8 cellular contexts compared by ENCODE assay signal in the genomic region with DNA sequence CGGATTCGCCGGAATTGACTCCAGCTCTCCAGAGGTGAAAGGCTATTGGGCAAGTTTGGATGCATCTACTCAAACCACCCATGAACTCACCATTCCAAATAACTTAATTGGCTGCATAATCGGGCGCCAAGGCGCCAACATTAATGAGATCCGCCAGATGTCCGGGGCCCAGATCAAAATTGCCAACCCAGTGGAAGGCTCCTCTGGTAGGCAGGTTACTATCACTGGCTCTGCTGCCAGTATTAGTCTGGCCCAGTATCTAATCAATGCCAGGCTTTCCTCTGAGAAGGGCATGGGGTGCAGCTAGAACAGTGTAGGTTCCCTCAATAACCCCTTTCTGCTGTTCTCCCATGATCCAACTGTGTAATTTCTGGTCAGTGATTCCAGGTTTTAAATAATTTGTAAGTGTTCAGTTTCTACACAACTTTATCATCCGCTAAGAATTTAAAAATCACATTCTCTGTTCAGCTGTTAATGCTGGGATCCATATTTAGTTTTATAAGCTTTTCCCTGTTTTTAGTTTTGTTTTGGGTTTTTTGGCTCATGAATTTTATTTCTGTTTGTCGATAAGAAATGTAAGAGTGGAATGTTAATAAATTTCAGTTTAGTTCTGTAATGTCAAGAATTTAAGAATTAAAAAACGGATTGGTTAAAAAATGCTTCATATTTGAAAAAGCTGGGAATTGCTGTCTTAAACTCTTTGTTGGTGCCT. TPM values are rescaled to one million over a fixed set of nuclear protein-coding genes. Genes with fewer than 3 reads are reported as not detected.
DNase-seq lines count a peak whose midpoint lies in the region; ATAC-seq and TF ChIP-seq lines count a peak whose summit lies in the region.

No MANE protein-coding gene starts in this region.

- H3K27me3 ChIP-seq in thoracic aorta (replicated peaks; ENCODE audit: insufficient read depth), result no peaks in the 10 kb centered on the region

- H3K4me3 ChIP-seq in AG10803 (ENCODE audit: low read length), result peak overlapping the region; percentile 96
- H3K4me3 ChIP-seq in thoracic aorta, result peak overlapping the region; percentile 91

- no peaks in the 10 kb centered on the region for H3K27me3 Mint-ChIP-seq in activated T-cell treated with anti-CD3 and anti-CD28 coated beads, Interleukin-2, amount 50 U/mL, for 72 hours (ENCODE audit: low read depth)
- peaks cover 24 to 45% (median 41%) of the 10 kb centered on the region in 3 donors for H3K27me3 Mint-ChIP-seq in immature natural killer cell (ENCODE audit: low read depth in 3 of 3)

- ATAC-seq in activated T-cell treated with anti-CD3 and anti-CD28 coated beads, Interleukin-2, amount 50 U/mL, for 72 hours (replicated peaks in 1 of 2), result no peak
- ATAC-seq in thoracic aorta (ENCODE audit: insufficient number of reproducible peaks, low FRiP score, low read depth) (no peak), GM21529 (IDR thresholded peaks at IDR 0.05; ENCODE audit: unreplicated experiment) (no peak), GM18867 (IDR thresholded peaks at IDR 0.05; ENCODE audit: unreplicated experiment) (no peak)

- TF ChIP-seq CTCF in AG10803 (conservative IDR thresholded peaks at IDR 0.05; ENCODE audit: low read length) (no peak), thoracic aorta (IDR thresholded peaks at IDR 0.05) (no peak)

- peaks cover 29 to 41% of the 10 kb centered on the region in 2 donors for H3K4me1 ChIP-seq in thoracic aorta (ENCODE audit: control insufficient read depth in 1 of 2, low read depth in 2 of 2)

- H3K9me3 Mint-ChIP-seq in activated T-cell treated with anti-CD3 and anti-CD28 coated beads, Interleukin-2, amount 50 U/mL, for 72 hours, result peaks cover 0 to 2% of the 10 kb centered on the region in 2 donors
- H3K9me3 Mint-ChIP-seq in immature natural killer cell, result peaks cover 0 to 3% (median 0%) of the 10 kb centered on the region in 6 donors

- H3K36me3 ChIP-seq in thoracic aorta, result no peaks in the 10 kb centered on the region

- peak overlapping the region; percentile 56 for H3K27ac Mint-ChIP-seq in activated T-cell treated with anti-CD3 and anti-CD28 coated beads, Interleukin-2, amount 50 U/mL, for 72 hours
- H3K27ac Mint-ChIP-seq in immature natural killer cell, result peak overlapping the region; percentile 96 to 100 (median 98)

- H3K4me3 Mint-ChIP-seq in activated T-cell treated with anti-CD3 and anti-CD28 coated beads, Interleukin-2, amount 50 U/mL, for 72 hours, result peak overlapping the region; percentile 96
- peak overlapping the region; percentile 97 to 99 (median 99) for H3K4me3 Mint-ChIP-seq in immature natural killer cell

- H3K27ac ChIP-seq in thoracic aorta, result peak overlapping the region; percentile 97

- peaks cover 25 to 31% of the 10 kb centered on the region in 2 donors for H3K36me3 Mint-ChIP-seq in activated T-cell treated with anti-CD3 and anti-CD28 coated beads, Interleukin-2, amount 50 U/mL, for 72 hours (ENCODE audit: insufficient read depth in 2 of 2)
- peaks cover 12 to 23% (median 21%) of the 10 kb centered on the region in 3 donors for H3K36me3 Mint-ChIP-seq in immature natural killer cell

- no peaks in the 10 kb centered on the region for H3K9me3 ChIP-seq in thoracic aorta

- no peak for DNase-seq in AG10803 (ENCODE audit: low read depth)
- peak; percentile 59 for DNase-seq in HT-29 (ENCODE audit: low spot score)
- DNase-seq in activated T-cell treated with anti-CD3 and anti-CD28 coated beads, Interleukin-2, amount 50 U/mL, for 72 hours, result no peak
- no peak for DNase-seq in immature natural killer cell
- no peak for DNase-seq in thoracic aorta (ENCODE audit: low spot score)
- no peak for DNase-seq in midbrain (lab: John Stamatoyannopoulos, UW)

- H3K4me1 Mint-ChIP-seq in activated T-cell treated with anti-CD3 and anti-CD28 coated beads, Interleukin-2, amount 50 U/mL, for 72 hours (ENCODE audit: low read depth), result peaks cover 58% of the 10 kb centered on the region
- peaks cover 71 to 75% of the 10 kb centered on the region in 2 donors for H3K4me1 Mint-ChIP-seq in immature natural killer cell

RNA-seq across cellular contexts. Expression of a gene that starts 1.4 kb away (rescaled TPM):
- total RNA-seq in HT-29 (2014; rRNA removed; shearing (Covaris generic)), result 47.6 and 52.6 TPM in 2 replicates
- total RNA-seq in activated T-cell treated with anti-CD3 and anti-CD28 coated beads, Interleukin-2, amount 50 U/mL, for 72 hours, result 100 to 1,000 TPM; 270 to 291 TPM
- polyA plus RNA-seq in immature natural killer cell, result 100 to 1,000 TPM; 184 to 233 (median 232) TPM
- total RNA-seq in thoracic aorta, result 100 to 1,000 TPM; 153 to 235 TPM
